Comparison of ENCODE assay signal across 2 cellular contexts in genomic region chr1:57422271-57423134, GRCh38.
TF ChIP-seq lines count a peak whose summit lies in the region.

No MANE protein-coding gene starts in this region.

TF ChIP-seq in GM23338, 12 proteins besides CTCF, POLR2A, EP300 and RAD21 (continued from another document):
- TF ChIP-seq REST (IDR thresholded peaks at IDR 0.05; ENCODE audit: unreplicated experiment) (no peak), ETS1 (IDR thresholded peaks at IDR 0.05) (peak; percentile 57), POLR2AphosphoS5 (IDR thresholded peaks at IDR 0.05; ENCODE audit: low read depth) (peak; percentile 26; the same call in 1 of the 2 replicates), ZNF462 (CRISPR knock-in tag; IDR thresholded peaks at IDR 0.05) (no peak)

TF ChIP-seq in SK-N-SH, 30 proteins besides CTCF, POLR2A, EP300 and RAD21 (continued from another document):
- TF ChIP-seq SMC3 (IDR thresholded peaks at IDR 0.05; ENCODE audit: low read depth, low read length) (peak; percentile 42; the same call in 1 of the 2 replicates), MXI1 (IDR thresholded peaks at IDR 0.05; ENCODE audit: low read depth, low read length) (no peak)
